In genomic region chr19:39941615-39942507, GRCh38 we compare ENCODE assay signal across 8 cellular contexts. TPM values are rescaled to one million over a fixed set of nuclear protein-coding genes. Genes with fewer than 3 reads are reported as not detected.
DNase-seq lines count a peak whose midpoint lies in the region; ATAC-seq and TF ChIP-seq lines count a peak whose summit lies in the region.

No MANE protein-coding gene starts in this region.

- peak; percentile 50 to 84 (median 80) for DNase-seq in CD4-positive, CD25-positive, alpha-beta regulatory T cell
- DNase-seq in NAMALWA (ENCODE audit: low spot score) (peak; percentile 82), lung (ENCODE audit: low spot score) (peak; percentile 28), NCI-H146 (lab: John Stamatoyannopoulos, UW) (no peak), ascending aorta (ENCODE audit: low spot score in 2 of 2) (no peak)

- peak overlapping the region; percentile 82 for H3K4me3 ChIP-seq in CD4-positive, CD25-positive, alpha-beta regulatory T cell (ENCODE audit: low read depth, low read length)
- H3K4me3 ChIP-seq in lung, result no peak overlapping the region
- H3K4me3 ChIP-seq in thymus (ENCODE audit: low read length), result no peak overlapping the region
- H3K4me3 ChIP-seq in ascending aorta, result no peak overlapping the region

- H3K9me3 Mint-ChIP-seq in CD4-positive, CD25-positive, alpha-beta regulatory T cell, result peaks cover 0 to 13% (median 2%) of the 10 kb centered on the region in 7 donors
- no peaks in the 10 kb centered on the region for H3K9me3 Mint-ChIP-seq in activated T-helper 17 cell treated with anti-CD3 and anti-CD28 coated beads, Interleukin-2, amount 50 U/mL, for 72 hours

- peaks cover 10% of the 10 kb centered on the region for H3K36me3 Mint-ChIP-seq in CD4-positive, CD25-positive, alpha-beta regulatory T cell
- no peaks in the 10 kb centered on the region for H3K36me3 Mint-ChIP-seq in activated T-helper 17 cell treated with anti-CD3 and anti-CD28 coated beads, Interleukin-2, amount 50 U/mL, for 72 hours (ENCODE audit: low read depth)

- no peaks in the 10 kb centered on the region for H3K27me3 Mint-ChIP-seq in CD4-positive, CD25-positive, alpha-beta regulatory T cell
- H3K27me3 Mint-ChIP-seq in activated T-helper 17 cell treated with anti-CD3 and anti-CD28 coated beads, Interleukin-2, amount 50 U/mL, for 72 hours, result no peaks in the 10 kb centered on the region

- TF ChIP-seq CTCF in lung (IDR thresholded peaks at IDR 0.05; ENCODE audit: control extremely low read depth, extremely low read depth), result no peak
- TF ChIP-seq CTCF in ascending aorta (IDR thresholded peaks at IDR 0.05), result no peak

- peaks cover 31 to 81% (median 59%) of the 10 kb centered on the region in 4 donors for H3K4me1 Mint-ChIP-seq in CD4-positive, CD25-positive, alpha-beta regulatory T cell
- peaks cover 49% of the 10 kb centered on the region for H3K4me1 Mint-ChIP-seq in activated T-helper 17 cell treated with anti-CD3 and anti-CD28 coated beads, Interleukin-2, amount 50 U/mL, for 72 hours

- H3K27me3 ChIP-seq in CD4-positive, CD25-positive, alpha-beta regulatory T cell (ENCODE audit: control insufficient read depth, insufficient read depth, low read length), result no peaks in the 10 kb centered on the region
- H3K27me3 ChIP-seq in lung (ENCODE audit: control insufficient read depth, insufficient read depth), result no peaks in the 10 kb centered on the region
- no peaks in the 10 kb centered on the region for H3K27me3 ChIP-seq in thymus (ENCODE audit: control insufficient read depth, insufficient read depth)
- H3K27me3 ChIP-seq in ascending aorta, result no peaks in the 10 kb centered on the region

- intact Hi-C loops in ascending aorta (cut with DNase I), result no loop called here

- H3K4me1 ChIP-seq in CD4-positive, CD25-positive, alpha-beta regulatory T cell (ENCODE audit: control insufficient read depth, insufficient read depth, low read length, poor library complexity, severe bottlenecking), result peaks cover 55% of the 10 kb centered on the region
- peaks cover 0 to 2% of the 10 kb centered on the region in 2 donors for H3K4me1 ChIP-seq in lung (ENCODE audit: control insufficient read depth in 2 of 2, insufficient read depth in 2 of 2, low read length in 2 of 2)
- peaks cover 15% of the 10 kb centered on the region for H3K4me1 ChIP-seq in thymus (ENCODE audit: control insufficient read depth, insufficient read depth, low read length)
- no peaks in the 10 kb centered on the region for H3K4me1 ChIP-seq in ascending aorta

- 14 to 30% methylated on average over 8 of the region's 8 CpGs for WGBS in lung, 2 donors
- 5% methylated on average over 8 of the region's 8 CpGs for WGBS in thymus

- H3K27ac Mint-ChIP-seq in CD4-positive, CD25-positive, alpha-beta regulatory T cell, result peak overlapping the region; percentile 69 to 87 (median 84)
- H3K27ac Mint-ChIP-seq in activated T-helper 17 cell treated with anti-CD3 and anti-CD28 coated beads, Interleukin-2, amount 50 U/mL, for 72 hours, result peak overlapping the region; percentile 45

- peak overlapping the region; percentile 90 for H3K27ac ChIP-seq in CD4-positive, CD25-positive, alpha-beta regulatory T cell (ENCODE audit: insufficient read depth, low read length, poor library complexity, severe bottlenecking)
- H3K27ac ChIP-seq in lung (ENCODE audit: low read depth in 1 of 2, low read length in 1 of 2), result no peak overlapping the region
- H3K27ac ChIP-seq in thymus (ENCODE audit: low read depth), result peak overlapping the region; percentile 65
- no peak overlapping the region for H3K27ac ChIP-seq in ascending aorta

- ATAC-seq in CD4-positive, CD25-positive, alpha-beta regulatory T cell (ENCODE audit: low read depth in 2 of 2), result peak; percentile 84 to 86
- ATAC-seq in GM21390 (IDR thresholded peaks at IDR 0.05; ENCODE audit: unreplicated experiment) (peak; percentile 68), lung (ENCODE audit: insufficient read depth, low FRiP score) (peak; percentile 78)
- peak; percentile 77 for ATAC-seq in activated T-helper 17 cell treated with anti-CD3 and anti-CD28 coated beads, Interleukin-2, amount 50 U/mL, for 72 hours (replicated peaks)

- no peaks in the 10 kb centered on the region for H3K36me3 ChIP-seq in CD4-positive, CD25-positive, alpha-beta regulatory T cell (ENCODE audit: control insufficient read depth, insufficient read depth, low read length)
- H3K36me3 ChIP-seq in lung (ENCODE audit: control insufficient read depth in 2 of 2, insufficient read depth in 2 of 2, low read length in 2 of 2) (no peaks in the 10 kb centered on the region), thymus (ENCODE audit: control insufficient read depth, insufficient read depth) (no peaks in the 10 kb centered on the region), ascending aorta (no peaks in the 10 kb centered on the region)

- peak overlapping the region; percentile 61 to 82 (median 76) for H3K4me3 Mint-ChIP-seq in CD4-positive, CD25-positive, alpha-beta regulatory T cell
- H3K4me3 Mint-ChIP-seq in activated T-helper 17 cell treated with anti-CD3 and anti-CD28 coated beads, Interleukin-2, amount 50 U/mL, for 72 hours, result peak overlapping the region; percentile 76

- H3K9me3 ChIP-seq in CD4-positive, CD25-positive, alpha-beta regulatory T cell (ENCODE audit: control insufficient read depth in 2 of 2, low read length in 2 of 2), result peaks cover 0 to 2% of the 10 kb centered on the region in 2 experiments
- H3K9me3 ChIP-seq in lung (ENCODE audit: control insufficient read depth in 2 of 2, insufficient read depth in 1 of 2, low read length in 1 of 2), result peaks cover 0 to 2% of the 10 kb centered on the region in 2 donors
- H3K9me3 ChIP-seq in thymus (ENCODE audit: control insufficient read depth), result no peaks in the 10 kb centered on the region
- H3K9me3 ChIP-seq in ascending aorta, result peaks cover 0 to 16% of the 10 kb centered on the region in 2 donors

RNA-seq across cellular contexts. Expression of gene FCGBP, which starts 7.4 kb away (rescaled TPM):
- 8.4 TPM for total RNA-seq in CD4-positive, CD25-positive, alpha-beta regulatory T cell
- under 1 TPM; 0.06 to 0.27 (median 0.21) TPM for polyA plus RNA-seq in CD4-positive, CD25-positive, alpha-beta regulatory T cell
- total RNA-seq in activated T-helper 17 cell treated with anti-CD3 and anti-CD28 coated beads, Interleukin-2, amount 50 U/mL, for 72 hours, result 10 to 100 TPM in 1 of 2 donors, 1 to 10 TPM in 1; 2.1 to 11.3 TPM
- total RNA-seq in lung (10 to 100 TPM; 49.5 to 65.8 TPM), ascending aorta (21.2 TPM)
- polyA plus RNA-seq in lung (1 to 10 TPM; 1.3 to 3.4 TPM), thymus (7.7 TPM)

RNA-seq across cellular contexts. Expression of gene PSMC4, which starts 29.1 kb away (rescaled TPM):
- total RNA-seq in CD4-positive, CD25-positive, alpha-beta regulatory T cell, result 105 TPM
- polyA plus RNA-seq in CD4-positive, CD25-positive, alpha-beta regulatory T cell, result 100 to 1,000 TPM in 2 of 4 donors, 10 to 100 TPM in 2; 89.9 to 122 (median 101) TPM
- 100 to 1,000 TPM in 1 of 2 donors, 10 to 100 TPM in 1; 66.4 to 121 TPM for total RNA-seq in activated T-helper 17 cell treated with anti-CD3 and anti-CD28 coated beads, Interleukin-2, amount 50 U/mL, for 72 hours
- 10 to 100 TPM; 45.2 to 90.5 TPM for total RNA-seq in lung
- polyA plus RNA-seq in lung, result 10 to 100 TPM; 83.9 to 95.4 TPM
- 71.6 TPM for polyA plus RNA-seq in thymus
- total RNA-seq in ascending aorta, result 122 TPM

RNA-seq across cellular contexts. Expression of gene ZNF546, which starts 55.0 kb away (rescaled TPM):
- 2.3 TPM for total RNA-seq in CD4-positive, CD25-positive, alpha-beta regulatory T cell
- polyA plus RNA-seq in CD4-positive, CD25-positive, alpha-beta regulatory T cell, result 1 to 10 TPM; 4.8 to 5.8 (median 5.4) TPM
- total RNA-seq in activated T-helper 17 cell treated with anti-CD3 and anti-CD28 coated beads, Interleukin-2, amount 50 U/mL, for 72 hours, result 10 to 100 TPM in 1 of 2 donors, 1 to 10 TPM in 1; 5.8 to 10.2 TPM
- total RNA-seq in lung (1 to 10 TPM; 4.2 to 9.2 TPM), ascending aorta (3.0 TPM)
- polyA plus RNA-seq in lung (1 to 10 TPM; 1.0 to 1.1 TPM), thymus (2.9 TPM)

Comparison
In these comparisons a context has a peak if more than half of its experiments do, and no peak if none do; other contexts are left out.
1. DNase-seq: peak in CD4-positive, CD25-positive, alpha-beta regulatory T cell (3 of 3), NAMALWA (single experiment) and lung (single experiment); none in NCI-H146 (single experiment) and ascending aorta (0 of 2).
2. H3K27ac ChIP-seq: peak in CD4-positive, CD25-positive, alpha-beta regulatory T cell (single experiment) and thymus (single experiment); none in lung (0 of 2) and ascending aorta (0 of 2).
3. Peak in every context shown above with its lines, with median percentiles within 50 percentile points of each other: ATAC-seq.